In genomic region chr2:134736167-134736885, GRCh38 we compare ENCODE assay signal across 13 cellular contexts. TPM values are rescaled to one million over a fixed set of nuclear protein-coding genes. Genes with fewer than 3 reads are reported as not detected.
DNase-seq lines count a peak whose midpoint lies in the region; ATAC-seq and TF ChIP-seq lines count a peak whose summit lies in the region.
"Had no signal": no experiment of that assay in that cellular context is flagged by ENCODE, and none has a peak within 500 bp of the region (broad histone marks: within the 10 kb centered on the region; RNA-seq: fewer than 3 reads in every experiment).

No MANE protein-coding gene starts in this region.

- TF ChIP-seq POLR2A in NB4 (IDR thresholded peaks at IDR 0.05; ENCODE audit: extremely low read depth, insufficient read length) (no peak), esophagus squamous epithelium (IDR thresholded peaks at IDR 0.05) (no peak)

- H3K4me3 ChIP-seq in NB4 (ENCODE audit: low read depth, low read length) (no peak overlapping the region), astrocyte of the spinal cord (ENCODE audit: low read depth, low read length) (no peak overlapping the region), esophagus squamous epithelium (no peak overlapping the region)

- intact Hi-C loops in esophagus squamous epithelium (cut with DNase I), result no loop called here

- H3K36me3 ChIP-seq in esophagus squamous epithelium, result no peaks in the 10 kb centered on the region

- ATAC-seq in GM18909 (IDR thresholded peaks at IDR 0.05; ENCODE audit: poor library complexity, unreplicated experiment), result no peak
- ATAC-seq in HG02981 (IDR thresholded peaks at IDR 0.05; ENCODE audit: unreplicated experiment), result no peak
- ATAC-seq in GM21390 (IDR thresholded peaks at IDR 0.05; ENCODE audit: unreplicated experiment), result no peak
- ATAC-seq: activated T-helper 17 cell treated with anti-CD3 and anti-CD28 coated beads, Interleukin-2, amount 50 U/mL, for 72 hours; natural killer cell; T-cell had no signal

- peaks cover 0 to 21% (median 0%) of the 10 kb centered on the region in 4 donors for H3K27me3 ChIP-seq in esophagus squamous epithelium

- TF ChIP-seq CTCF in NB4 (IDR thresholded peaks at IDR 0.05; ENCODE audit: low read depth, low read length) (no peak), astrocyte of the spinal cord (IDR thresholded peaks at IDR 0.05; ENCODE audit: low read depth, low read length) (no peak), esophagus squamous epithelium (IDR thresholded peaks at IDR 0.05) (no peak)

- 45 to 63% methylated on average over 3 of the region's 3 CpGs for WGBS in esophagus squamous epithelium, 2 donors

- H3K4me1 ChIP-seq in esophagus squamous epithelium, result no peaks in the 10 kb centered on the region

- H3K27ac ChIP-seq in esophagus squamous epithelium, result no peak overlapping the region
- H3K27ac ChIP-seq: epithelial cell of prostate had no signal

- in situ Hi-C loops in astrocyte of the spinal cord (cut with HindIII; ENCODE audit: low sequenced_read_pairs), result no loop called here

- DNase-seq in EL (peak; percentile 91), NB4 (ENCODE audit: low read depth) (peak; percentile 50), astrocyte of the spinal cord (ENCODE audit: low read depth, low spot score) (peak; percentile 58), lung microvascular endothelial cell (ENCODE audit: low read depth in 2 of 2) (peak; percentile 6 to 83), esophagus squamous epithelium (lab: John Stamatoyannopoulos, UW) (no peak)
- DNase-seq: natural killer cell, NCI-H1436 treated with DMSO at 0.1 percent for 48 hours, T-cell had no signal

- H3K9me3 ChIP-seq in esophagus squamous epithelium, result no peaks in the 10 kb centered on the region

RNA-seq across cellular contexts. Expression of gene TMEM163, which starts 17.5 kb away (rescaled TPM):
- total RNA-seq in lung microvascular endothelial cell (1.1 TPM in 1 of 2 replicates, not detected in the other), esophagus squamous epithelium (under 1 TPM in 3 of 4 donors, not detected in 1; 0.09 to 0.19 (median 0.12) TPM)
